9 cellular contexts compared by ENCODE assay signal in genomic region chr3:118501152-118501551, GRCh38.
DNase-seq lines count a peak whose midpoint lies in the region; TF ChIP-seq lines count a peak whose summit lies in the region.
"Had no signal": no experiment of that assay in that cellular context is flagged by ENCODE, and none has a peak within 500 bp of the region (broad histone marks: within the 10 kb centered on the region; RNA-seq: fewer than 3 reads in every experiment).

No MANE protein-coding gene starts in this region.

- H3K27me3 ChIP-seq in SJSA1 (replicated peaks) (no peaks in the 10 kb centered on the region), tibial nerve (no peaks in the 10 kb centered on the region)

- DNase-seq in NCI-H1436 (lab: John Stamatoyannopoulos, UW) (peak; percentile 35), NCI-H1436 treated with DMSO at 0.1 percent for 48 hours (lab: John Stamatoyannopoulos, UW) (no peak), SJSA1 (ENCODE audit: low read depth in 1 of 2, low spot score in 2 of 2) (peak; percentile 28 to 44), hippocampal formation (lab: John Stamatoyannopoulos, UW) (peak; percentile 5 to 46), tibial nerve (ENCODE audit: low spot score in 2 of 2) (peak; percentile 5 to 23), cerebellar cortex (ENCODE audit: low spot score) (no peak), KBM-7 (no peak)
- no peak for DNase-seq in stimulated activated CD4-positive, alpha-beta T cell treated with anti-CD3 and anti-CD28 coated beads, Interleukin-2, amount 100 ng/mL, for 48 hours
- DNase-seq: activated B cell treated with CpG ODN at 0.5 μM for 24 hours had no signal

- TF ChIP-seq CTCF in tibial nerve (IDR thresholded peaks at IDR 0.05): no peak

- 17 to 26% methylated on average over 1 of the region's 1 CpG for WGBS in tibial nerve, 2 donors

- H3K4me3 ChIP-seq in SJSA1: no peak overlapping the region
- no peak overlapping the region for H3K4me3 ChIP-seq in tibial nerve

- H3K4me1 ChIP-seq in SJSA1 (replicated peaks): peaks cover 14% of the 10 kb centered on the region
- peaks cover 0 to 14% (median 0%) of the 10 kb centered on the region in 4 donors for H3K4me1 ChIP-seq in tibial nerve

- H3K27ac ChIP-seq in SJSA1 (no peak overlapping the region), tibial nerve (no peak overlapping the region)

- no peak for TF ChIP-seq EP300 in tibial nerve (IDR thresholded peaks at IDR 0.05)

- in situ Hi-C loops in KBM-7 (cut with MboI; ENCODE audit: low pct_unique_long_range_greater_than_20kb, low sequenced_read_pairs): no loop called here

- H3K36me3 ChIP-seq in SJSA1 (no peaks in the 10 kb centered on the region), tibial nerve (no peaks in the 10 kb centered on the region)

- H3K9me3 ChIP-seq in SJSA1 (replicated peaks) (no peaks in the 10 kb centered on the region), tibial nerve (no peaks in the 10 kb centered on the region)

- TF ChIP-seq POLR2A in tibial nerve (IDR thresholded peaks at IDR 0.05): no peak

Comparison
In these comparisons a context has a peak if more than half of its experiments do, and no peak if none do; other contexts are left out.
1. DNase-seq: peak in NCI-H1436 (single experiment), SJSA1 (2 of 2), hippocampal formation (2 of 2) and tibial nerve (2 of 2); none in NCI-H1436 treated with DMSO at 0.1 percent for 48 hours (single experiment), stimulated activated CD4-positive, alpha-beta T cell treated with anti-CD3 and anti-CD28 coated beads, Interleukin-2, amount 100 ng/mL, for 48 hours (0 of 2), cerebellar cortex (single experiment) and KBM-7 (single experiment).